In the genomic region with DNA sequence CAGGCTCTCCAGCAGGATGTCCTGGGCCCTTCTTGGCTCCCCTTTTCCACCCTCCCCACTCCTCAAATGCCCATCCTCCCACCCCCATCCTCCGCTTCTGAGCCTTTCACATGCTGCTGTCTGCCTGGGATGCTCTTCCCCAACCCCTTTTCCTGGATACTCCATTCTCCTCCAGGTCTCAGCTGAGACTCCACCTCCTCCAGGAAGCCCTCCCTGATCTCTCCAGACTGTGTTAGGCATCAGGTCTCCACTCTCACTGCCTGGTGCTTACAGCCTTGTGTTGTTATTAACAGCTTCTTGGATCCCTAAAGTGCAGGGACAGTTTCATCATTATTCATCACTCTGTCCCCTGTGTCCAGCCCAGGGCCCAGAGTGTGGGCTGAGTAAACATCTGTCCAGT, we compare ENCODE assay signal across 24 cellular contexts. TPM values are rescaled to one million over a fixed set of nuclear protein-coding genes. Genes with fewer than 3 reads are reported as not detected.
"Had no signal": no experiment of that assay in that cellular context is flagged by ENCODE, and none has a peak within 500 bp of the region (broad histone marks: within the 10 kb centered on the region; RNA-seq: fewer than 3 reads in every experiment).

No MANE protein-coding gene starts in this region.

- H3K27ac Mint-ChIP-seq: activated T-cell treated with anti-CD3 and anti-CD28 coated beads, Interleukin-2, amount 50 U/mL, for 72 hours; memory B cell; natural killer cell treated with Interleukin-12 subunit alpha and Interleukin-12 subunit beta and Interleukin-15 and Interleukin-18, amount 100 ng/mL, for 72 hours had no signal

- H3K4me3 Mint-ChIP-seq: activated T-cell treated with anti-CD3 and anti-CD28 coated beads, Interleukin-2, amount 50 U/mL, for 72 hours; memory B cell; natural killer cell treated with Interleukin-12 subunit alpha and Interleukin-12 subunit beta and Interleukin-15 and Interleukin-18, amount 100 ng/mL, for 72 hours had no signal

- H3K27ac ChIP-seq: colonic mucosa, gastroesophageal sphincter, neutrophil, pancreas, prostate gland, spleen, tibial nerve, VCaP had no signal

- ATAC-seq: activated naive CD4-positive, alpha-beta T cell treated with anti-CD3 and anti-CD28 coated beads, Interleukin-2, amount 50 U/mL, for 72 hours; activated T-cell treated with anti-CD3 and anti-CD28 coated beads, Interleukin-2, amount 50 U/mL, for 72 hours; gastroesophageal sphincter; natural killer cell treated with Interleukin-12 subunit alpha and Interleukin-12 subunit beta and Interleukin-15 and Interleukin-18, amount 100 ng/mL, for 72 hours; pancreas had no signal

- H3K9me3 ChIP-seq: colonic mucosa, gastroesophageal sphincter, neutrophil, pancreas, prostate gland, spleen, tibial nerve had no signal

- H3K36me3 Mint-ChIP-seq: activated naive CD4-positive, alpha-beta T cell treated with anti-CD3 and anti-CD28 coated beads, Interleukin-2, amount 50 U/mL, for 72 hours; memory B cell; natural killer cell treated with Interleukin-12 subunit alpha and Interleukin-12 subunit beta and Interleukin-15 and Interleukin-18, amount 100 ng/mL, for 72 hours had no signal

- H3K4me3 ChIP-seq: colonic mucosa, gastroesophageal sphincter, pancreas, prostate gland, spleen, tibial nerve had no signal

- DNase-seq: activated CD4-positive, alpha-beta T cell treated with anti-CD3 and anti-CD28 coated beads for 4 hours; activated CD4-positive, alpha-beta T cell treated with anti-CD3 and anti-CD28 coated beads, Interleukin-2, amount 50 U/mL, for 4 hours; activated naive CD4-positive, alpha-beta T cell; activated T-cell treated with anti-CD3 and anti-CD28 coated beads for 4 hours; activated T-cell treated with anti-CD3 and anti-CD28 coated beads, Interleukin-2, amount 50 U/mL, for 72 hours; colonic mucosa; head of caudate nucleus; hippocampal formation; kidney; pancreas; spleen; stimulated activated naive CD4-positive, alpha-beta T cell; T-helper 1 cell had no signal

- H3K36me3 ChIP-seq: colonic mucosa, gastroesophageal sphincter, neutrophil, pancreas, prostate gland, spleen, tibial nerve had no signal

- H3K9me3 Mint-ChIP-seq: activated naive CD4-positive, alpha-beta T cell treated with anti-CD3 and anti-CD28 coated beads, Interleukin-2, amount 50 U/mL, for 72 hours; activated T-cell treated with anti-CD3 and anti-CD28 coated beads, Interleukin-2, amount 50 U/mL, for 72 hours; memory B cell; natural killer cell treated with Interleukin-12 subunit alpha and Interleukin-12 subunit beta and Interleukin-15 and Interleukin-18, amount 100 ng/mL, for 72 hours had no signal

- H3K4me1 ChIP-seq: colonic mucosa, pancreas, prostate gland had no signal

- H3K27me3 ChIP-seq: colonic mucosa had no signal

RNA-seq across cellular contexts. Expression of a gene that starts 14.8 kb away (rescaled TPM):
- total RNA-seq: bronchial epithelial cell; natural killer cell treated with Interleukin-12 subunit alpha and Interleukin-12 subunit beta and Interleukin-15 and Interleukin-18, amount 100 ng/mL, for 72 hours had no signal

RNA-seq across cellular contexts. Expression of a gene that starts 55.1 kb away (rescaled TPM):
- total RNA-seq: activated naive CD4-positive, alpha-beta T cell treated with anti-CD3 and anti-CD28 coated beads, Interleukin-2, amount 50 U/mL, for 72 hours; activated T-cell treated with anti-CD3 and anti-CD28 coated beads, Interleukin-2, amount 50 U/mL, for 72 hours; endothelial cell of umbilical vein; natural killer cell treated with Interleukin-12 subunit alpha and Interleukin-12 subunit beta and Interleukin-15 and Interleukin-18, amount 100 ng/mL, for 72 hours; tibial nerve; ureter had no signal
- polyA plus RNA-seq: pancreas had no signal
